ENCODE assay signal across 11 cellular contexts in genomic region chrX:23334871-23335599, GRCh38. TPM values are rescaled to one million over a fixed set of nuclear protein-coding genes. Genes with fewer than 3 reads are reported as not detected.
A peak's percentile ranks its signal among the peaks of the same experiment; 100 is the strongest.
DNase-seq lines count a peak whose midpoint lies in the region; ATAC-seq, FAIRE-seq and TF ChIP-seq lines count a peak whose summit lies in the region.
"Had no signal": no experiment of that assay in that cellular context is flagged by ENCODE, and none has a peak within 500 bp of the region (broad histone marks: within the 10 kb centered on the region; RNA-seq: fewer than 3 reads in every experiment).

No MANE protein-coding gene starts in this region.

- H2AFZ ChIP-seq in ACC112 (ENCODE audit: low read length, unreplicated experiment) = no peak overlapping the region

- H3K27me3 Mint-ChIP-seq in brain (peaks cover 59% of the 10 kb centered on the region), nephron progenitor cell (ENCODE audit: low read depth, poor library complexity) (peaks cover 94% of the 10 kb centered on the region)

- H3K27me3 ChIP-seq in ACC112 (ENCODE audit: insufficient read depth, low read length) (peaks cover 92% of the 10 kb centered on the region), GM06990 (replicated peaks; ENCODE audit: control insufficient read depth, insufficient read depth, low read length) (no peaks in the 10 kb centered on the region)

- no peak for ATAC-seq in activated CD4-positive, CD25-positive, alpha-beta regulatory T cell treated with anti-CD3 and anti-CD28 coated beads, Interleukin-2, amount 50 U/mL, for 24 hours

- no peaks in the 10 kb centered on the region for H3K36me3 ChIP-seq in ACC112 (ENCODE audit: insufficient read depth, low read length)
- H3K36me3 ChIP-seq in GM06990 (ENCODE audit: control insufficient read depth, insufficient read depth, low read length) = no peaks in the 10 kb centered on the region
- H3K36me3 ChIP-seq: HAP-1 had no signal

- no peaks in the 10 kb centered on the region for H3K4me1 ChIP-seq in ACC112 (ENCODE audit: control insufficient read depth, insufficient read depth, low read length, unreplicated experiment)
- H3K4me1 ChIP-seq: HAP-1 had no signal

- DNase-seq in GM06990 (ENCODE audit: extremely low read depth, insufficient read length) = peak; percentile 11
- peak; percentile 41 for DNase-seq in nephron progenitor cell
- DNase-seq in globus pallidus (ENCODE audit: low spot score) = no peak
- DNase-seq in frontal cortex (ENCODE audit: low spot score in 2 of 2) = no peak
- no peak for DNase-seq in NOMO-1 treated with dmso at 0.1 percent for 144 hours (lab: John Stamatoyannopoulos, UW; ENCODE audit: unreplicated experiment)

- TF ChIP-seq CTCF in GM06990 (IDR thresholded peaks at IDR 0.05; ENCODE audit: insufficient read depth, low read length, poor library complexity, severe bottlenecking) = no peak
- no peak for TF ChIP-seq CTCF in brain (conservative IDR thresholded peaks at IDR 0.05)
- TF ChIP-seq CTCF in nephron progenitor cell (IDR thresholded peaks at IDR 0.05) = no peak

- no peaks in the 10 kb centered on the region for H3K79me2 ChIP-seq in ACC112 (ENCODE audit: control insufficient read depth, insufficient read depth, low read length, unreplicated experiment)

- H3K4me1 Mint-ChIP-seq in brain = peaks cover 15% of the 10 kb centered on the region
- peaks cover 38% of the 10 kb centered on the region for H3K4me1 Mint-ChIP-seq in nephron progenitor cell

- H3K27ac ChIP-seq in ACC112 (ENCODE audit: low read depth, low read length) = no peak overlapping the region

- peak overlapping the region; percentile 87 to 93 (median 90) for H3K4me3 Mint-ChIP-seq in brain
- H3K4me3 Mint-ChIP-seq in nephron progenitor cell = peak overlapping the region; percentile 87

- H3K4me3 ChIP-seq in ACC112 (ENCODE audit: low read depth, low read length) = peak overlapping the region; percentile 43; the same call in 1 of the 2 replicates
- no peak overlapping the region for H3K4me3 ChIP-seq in GM06990 (replicated peaks; ENCODE audit: low read depth, low read length)
- H3K4me3 ChIP-seq: HAP-1 had no signal

- H3K9me3 Mint-ChIP-seq in brain = peaks cover 0 to 5% (median 0%) of the 10 kb centered on the region in 5 experiments
- H3K9me3 Mint-ChIP-seq in nephron progenitor cell = no peaks in the 10 kb centered on the region

- H3K36me3 Mint-ChIP-seq in brain (no peaks in the 10 kb centered on the region), nephron progenitor cell (ENCODE audit: low read depth) (no peaks in the 10 kb centered on the region)

- FAIRE-seq in frontal cortex (lab: Jason Lieb, UNC) = no peak

- peak overlapping the region in 4 of 5 experiments; percentile 50 to 95 (median 70) for H3K27ac Mint-ChIP-seq in brain
- H3K27ac Mint-ChIP-seq in nephron progenitor cell = no peak overlapping the region

RNA-seq across cellular contexts. Expression of gene PTCHD1, which starts 0.4 kb away (rescaled TPM):
- 0.48 TPM for polyA plus RNA-seq in brain (ENCODE audit: insufficient read depth, low read depth, low replicate concordance)
- 8.6 TPM for total RNA-seq in frontal cortex
- total RNA-seq: lung microvascular endothelial cell, M059J had no signal

Comparison
In these comparisons a context has a peak if more than half of its experiments do, and no peak if none do; other contexts are left out.
1. DNase-seq: peak in GM06990 (single experiment) and nephron progenitor cell (single experiment); none in globus pallidus (single experiment), frontal cortex (0 of 2) and NOMO-1 treated with dmso at 0.1 percent for 144 hours (single experiment).